20 cellular contexts compared by ENCODE assay signal in the genomic region with DNA sequence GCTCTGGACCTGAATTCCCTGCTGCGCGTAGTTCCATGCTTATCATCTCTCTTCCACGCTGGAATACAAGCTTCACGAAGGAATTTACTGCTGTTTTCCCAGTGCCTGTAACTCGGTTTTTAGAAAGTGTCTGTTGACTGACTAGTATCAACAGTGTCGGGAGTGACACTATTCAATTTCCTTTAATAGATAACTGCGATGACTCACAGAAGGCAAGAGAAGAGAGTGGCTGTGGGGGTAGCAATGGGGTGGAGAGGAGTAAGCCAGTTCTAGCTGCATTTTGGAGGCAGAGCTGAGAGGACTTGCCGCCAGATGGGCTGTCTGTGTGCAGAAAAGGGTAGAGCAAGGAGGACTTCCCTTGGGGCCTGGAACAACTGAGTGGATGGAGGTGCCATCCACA. TPM values are rescaled to one million over a fixed set of nuclear protein-coding genes. Genes with fewer than 3 reads are reported as not detected.
DNase-seq lines count a peak whose midpoint lies in the region; ATAC-seq, FAIRE-seq and TF ChIP-seq lines count a peak whose summit lies in the region.
"Had no signal": no experiment of that assay in that cellular context is flagged by ENCODE, and none has a peak within 500 bp of the region (broad histone marks: within the 10 kb centered on the region; RNA-seq: fewer than 3 reads in every experiment).

No MANE protein-coding gene starts in this region.

- H3K27me3 ChIP-seq in A673 (replicated peaks; ENCODE audit: insufficient read depth, low read depth, low read length, poor library complexity) (no peaks in the 10 kb centered on the region), astrocyte (ENCODE audit: insufficient read depth, low read length) (no peaks in the 10 kb centered on the region)
- H3K27me3 ChIP-seq in CD8-positive, alpha-beta T cell (ENCODE audit: insufficient read depth, low read length) = no peaks in the 10 kb centered on the region

- no peak overlapping the region for H3K4me3 Mint-ChIP-seq in astrocyte (ENCODE audit: unreplicated experiment)
- H3K4me3 Mint-ChIP-seq in CD8-positive, alpha-beta T cell = no peak overlapping the region
- H3K4me3 Mint-ChIP-seq: activated CD4-positive, alpha-beta T cell treated with anti-CD3 and anti-CD28 coated beads for 36 hours had no signal

- H3K9me3 Mint-ChIP-seq in astrocyte (ENCODE audit: unreplicated experiment) = no peaks in the 10 kb centered on the region
- H3K9me3 Mint-ChIP-seq in CD8-positive, alpha-beta T cell = no peaks in the 10 kb centered on the region
- H3K9me3 Mint-ChIP-seq: CD14-positive monocyte had no signal

- H3K9me3 ChIP-seq in A673 (ENCODE audit: low read depth, low read length, poor library complexity, severe bottlenecking) (no peaks in the 10 kb centered on the region), astrocyte (ENCODE audit: insufficient read depth, low read depth, low read length) (no peaks in the 10 kb centered on the region)
- no peaks in the 10 kb centered on the region for H3K9me3 ChIP-seq in CD8-positive, alpha-beta T cell (ENCODE audit: low read length)
- H3K9me3 ChIP-seq: tibial nerve had no signal

- no peak for FAIRE-seq in astrocyte (lab: Jason Lieb, UNC)
- FAIRE-seq: GM18507 had no signal

- H3K27ac Mint-ChIP-seq in astrocyte (ENCODE audit: unreplicated experiment) = no peak overlapping the region
- no peak overlapping the region for H3K27ac Mint-ChIP-seq in CD8-positive, alpha-beta T cell
- H3K27ac Mint-ChIP-seq: activated CD4-positive, alpha-beta T cell treated with anti-CD3 and anti-CD28 coated beads for 36 hours; CD14-positive monocyte had no signal

- H4K20me1 ChIP-seq in astrocyte (ENCODE audit: insufficient read depth, low read length) = no peaks in the 10 kb centered on the region

- in situ Hi-C loops in GM13977 (cut with MboI; ENCODE audit: low pct_unique_long_range_greater_than_20kb, low sequenced_read_pairs, unreplicated experiment) = no loop called here

- H3K79me2 ChIP-seq in astrocyte (ENCODE audit: insufficient read depth, low read length) = no peaks in the 10 kb centered on the region

- no peak overlapping the region for H2AFZ ChIP-seq in astrocyte (ENCODE audit: low read depth, low read length)

- H3K4me1 ChIP-seq in A673 (ENCODE audit: insufficient read depth, low read length, poor library complexity, severe bottlenecking) = no peaks in the 10 kb centered on the region
- H3K4me1 ChIP-seq in astrocyte (ENCODE audit: insufficient read depth, low read length) = peaks cover 6% of the 10 kb centered on the region
- H3K4me1 ChIP-seq in CD8-positive, alpha-beta T cell (ENCODE audit: insufficient read depth, low read length) = no peaks in the 10 kb centered on the region
- H3K4me1 ChIP-seq: tibial nerve had no signal

- peaks cover 19% of the 10 kb centered on the region for H3K27me3 Mint-ChIP-seq in astrocyte (ENCODE audit: low read depth, unreplicated experiment)
- H3K27me3 Mint-ChIP-seq in CD8-positive, alpha-beta T cell (ENCODE audit: low read depth) = peaks cover 31% of the 10 kb centered on the region

- no TSS peak for BruUV-seq in A673 (replicated peaks; lab: Mats Ljungman, UMichigan)

- POLR2A ChIA-PET in A673 (lab: Charles Lee; ENCODE audit: low non-redundant PET) = no interaction called here
- POLR2A ChIA-PET in CD8-positive, alpha-beta T cell (lab: Charles Lee) = no interaction called here

- intact Hi-C loops in A673 (cut with micrococcal nuclease; ENCODE audit: unreplicated experiment) = no loop called here
- intact Hi-C loops in CD8-positive, alpha-beta T cell (cut with DNase I, micrococcal nuclease) = no loop called here

- H3K36me3 Mint-ChIP-seq in astrocyte (ENCODE audit: low read depth, unreplicated experiment) = no peaks in the 10 kb centered on the region
- no peaks in the 10 kb centered on the region for H3K36me3 Mint-ChIP-seq in CD8-positive, alpha-beta T cell
- H3K36me3 Mint-ChIP-seq: CD14-positive monocyte had no signal

- ATAC-seq in CD8-positive, alpha-beta T cell = no peak
- ATAC-seq: activated CD4-positive, alpha-beta T cell treated with anti-CD3 and anti-CD28 coated beads for 36 hours; Panc1; right cardiac atrium had no signal

- CTCF ChIA-PET in A673 (lab: Charles Lee) = no interaction called here
- CTCF ChIA-PET in CD8-positive, alpha-beta T cell (lab: Charles Lee) = interaction anchor here (0.8 kb wide), 1 partner anchor 70 kb away, joined by 3 read pairs; no protein-coding TSS in a partner anchor

- TF ChIP-seq CTCF in A673 (conservative IDR thresholded peaks at IDR 0.05; ENCODE audit: low read depth, low read length) (no peak), astrocyte (IDR thresholded peaks at IDR 0.05; ENCODE audit: insufficient read depth, low read depth, low read length) (no peak), GM13977 (IDR thresholded peaks at IDR 0.05; ENCODE audit: extremely low read depth, insufficient read depth, missing control alignments) (no peak)
- no peak for TF ChIP-seq CTCF in CD8-positive, alpha-beta T cell (IDR thresholded peaks at IDR 0.05)

- no peak overlapping the region for H3K27ac ChIP-seq in A673 (ENCODE audit: low read depth, low read length, poor library complexity, severe bottlenecking)
- H3K27ac ChIP-seq in astrocyte (ENCODE audit: low read depth, low read length) = no peak overlapping the region
- no peak overlapping the region for H3K27ac ChIP-seq in CD8-positive, alpha-beta T cell (ENCODE audit: low read depth, low read length)
- H3K27ac ChIP-seq: SK-N-MC, tibial nerve had no signal

- H3K4me3 ChIP-seq in A673 (ENCODE audit: low read depth, low read length, poor library complexity, severe bottlenecking) = no peak overlapping the region
- no peak overlapping the region for H3K4me3 ChIP-seq in astrocyte (ENCODE audit: insufficient read depth, low read depth, low read length)
- no peak overlapping the region for H3K4me3 ChIP-seq in CD8-positive, alpha-beta T cell (ENCODE audit: low read depth, low read length)
- H3K4me3 ChIP-seq: SK-N-MC, tibial nerve had no signal

- DNase-seq in A673 (ENCODE audit: low spot score) (peak; percentile 29), HPDE6-E6E7 (ENCODE audit: extremely low spot score) (peak; percentile 29), astrocyte (ENCODE audit: low read depth) (no peak), iPS-NIHi7 (ENCODE audit: extremely low spot score) (peak; percentile 36), GM13977 (ENCODE audit: low spot score) (no peak), NCI-H2227 (lab: John Stamatoyannopoulos, UW; ENCODE audit: unreplicated experiment) (no peak)
- no peak for DNase-seq in CD8-positive, alpha-beta T cell
- no peak for DNase-seq in activated CD4-positive, alpha-beta T cell treated with anti-CD3 and anti-CD28 coated beads for 48 hours
- DNase-seq: activated CD4-positive, alpha-beta T cell treated with anti-CD3 and anti-CD28 coated beads for 36 hours; activated gamma-delta T cell; H7; right cardiac atrium; stimulated activated naive CD4-positive, alpha-beta T cell; T-helper 9 cell had no signal

- peak overlapping the region; percentile 66 for H3K4me2 ChIP-seq in astrocyte (ENCODE audit: low read length)

- peaks cover 7% of the 10 kb centered on the region for H3K4me1 Mint-ChIP-seq in astrocyte (ENCODE audit: low read depth, unreplicated experiment)
- no peaks in the 10 kb centered on the region for H3K4me1 Mint-ChIP-seq in CD8-positive, alpha-beta T cell (ENCODE audit: low read depth)
- H3K4me1 Mint-ChIP-seq: activated CD4-positive, alpha-beta T cell treated with anti-CD3 and anti-CD28 coated beads for 36 hours; CD14-positive monocyte had no signal

- H3K9ac ChIP-seq in astrocyte (ENCODE audit: low read length) = no peak overlapping the region

- H3K36me3 ChIP-seq in A673 (ENCODE audit: insufficient read depth, low read length, poor library complexity, severe bottlenecking) (no peaks in the 10 kb centered on the region), astrocyte (ENCODE audit: insufficient read depth, low read length) (no peaks in the 10 kb centered on the region)
- no peaks in the 10 kb centered on the region for H3K36me3 ChIP-seq in CD8-positive, alpha-beta T cell (ENCODE audit: insufficient read depth, low read length)
- H3K36me3 ChIP-seq: tibial nerve had no signal

RNA-seq across cellular contexts. Expression of a gene that starts 25.2 kb away (rescaled TPM):
- total RNA-seq in A673 (2021) = not detected in 2 replicates
- total RNA-seq in astrocyte = 0.07 TPM in 1 of 2 replicates, not detected in the other
- under 1 TPM in 1 of 2 experiments, not detected in 1; 0.05 TPM for total RNA-seq in CD8-positive, alpha-beta T cell
- total RNA-seq: tibial nerve had no signal

RNA-seq across cellular contexts. Expression of a gene that starts 52.6 kb away (rescaled TPM):
- total RNA-seq in A673 (2021) (9.2 and 9.6 TPM in 2 replicates), astrocyte (1.1 TPM in 1 of 2 replicates, not detected in the other)
- 1 to 10 TPM; 3.7 to 4.1 TPM for total RNA-seq in CD8-positive, alpha-beta T cell
- total RNA-seq: cerebellum, H7 had no signal

RNA-seq across cellular contexts. Expression of a gene that starts 52.7 kb away (rescaled TPM):
- total RNA-seq in A673 (2021) (9.7 and 13.0 TPM in 2 replicates), astrocyte (0.31 and 0.77 TPM in 2 replicates)
- total RNA-seq in CD8-positive, alpha-beta T cell = 10 to 100 TPM; 12.8 to 13.6 TPM

Comparison
In these comparisons a context has a peak if more than half of its experiments do, and no peak if none do; other contexts are left out.
1. DNase-seq: peak in A673 (single experiment), HPDE6-E6E7 (single experiment) and iPS-NIHi7 (single experiment); none in astrocyte (single experiment), GM13977 (single experiment), CD8-positive, alpha-beta T cell (0 of 7), activated CD4-positive, alpha-beta T cell treated with anti-CD3 and anti-CD28 coated beads for 48 hours (single experiment) and NCI-H2227 (single experiment).